2 cellular contexts compared by ENCODE assay signal in genomic region chr2:71208756-71209155, GRCh38.
TF ChIP-seq lines count a peak whose summit lies in the region.

No MANE protein-coding gene starts in this region.

TF ChIP-seq in liver, 16 proteins besides CTCF, POLR2A, EP300 and RAD21:
- TF ChIP-seq ATF3 (IDR thresholded peaks at IDR 0.05) (no peak), JUND (IDR thresholded peaks at IDR 0.05) (peak in 1 of 2 donors; percentile 49), TAF1 (conservative IDR thresholded peaks at IDR 0.05) (no peak), GABPA (IDR thresholded peaks at IDR 0.05 in 1 of 2, conservative IDR thresholded peaks at IDR 0.05 in 1 of 2) (no peak), REST (IDR thresholded peaks at IDR 0.05) (peak; percentile 49), FOXA2 (IDR thresholded peaks at IDR 0.05) (no peak), SP1 (IDR thresholded peaks at IDR 0.05) (peak; percentile 9), MAX (IDR thresholded peaks at IDR 0.05) (no peak), HNF4G (IDR thresholded peaks at IDR 0.05) (no peak), EGR1 (IDR thresholded peaks at IDR 0.05; ENCODE audit: low read depth in 2 of 2) (no peak), FOXA1 (IDR thresholded peaks at IDR 0.05) (no peak), ZBTB33 (IDR thresholded peaks at IDR 0.05) (no peak), NR2F2 (IDR thresholded peaks at IDR 0.05) (no peak), YY1 (IDR thresholded peaks at IDR 0.05) (peak; percentile 49), HNF4A (conservative IDR thresholded peaks at IDR 0.05) (peak; percentile 71 to 75), RXRA (IDR thresholded peaks at IDR 0.05) (peak in 1 of 2 donors; percentile 42)

TF ChIP-seq in HepG2, 621 proteins besides CTCF, POLR2A, EP300 and RAD21 (continued from another document):
- TF ChIP-seq ZNF3 (CRISPR knock-in tag; IDR thresholded peaks at IDR 0.05) = no peak
- no peak for TF ChIP-seq ZBED4 (CRISPR knock-in tag; IDR thresholded peaks at IDR 0.05; ENCODE audit: borderline replicate concordance)
- no peak for TF ChIP-seq EHMT2 (IDR thresholded peaks at IDR 0.05; ENCODE audit: borderline replicate concordance, low read depth, low read length)
- TF ChIP-seq HMGA1 (CRISPR knock-in tag; conservative IDR thresholded peaks at IDR 0.05) = no peak
- TF ChIP-seq ARID4A (CRISPR knock-in tag; IDR thresholded peaks at IDR 0.05; ENCODE audit: borderline replicate concordance) = no peak
- no peak for TF ChIP-seq PHF20 (CRISPR knock-in tag; IDR thresholded peaks at IDR 0.05)
- TF ChIP-seq NFKB2 (CRISPR knock-in tag; IDR thresholded peaks at IDR 0.05; ENCODE audit: borderline replicate concordance) = no peak
- no peak for TF ChIP-seq ARHGAP35 (CRISPR knock-in tag; IDR thresholded peaks at IDR 0.05; ENCODE audit: borderline replicate concordance)
- TF ChIP-seq CBX2 (IDR thresholded peaks at IDR 0.05; ENCODE audit: low read depth, low read length) = no peak
- no peak for TF ChIP-seq CBX2 (CRISPR knock-in tag; IDR thresholded peaks at IDR 0.05; ENCODE audit: low read depth)
- TF ChIP-seq DMTF1 (CRISPR knock-in tag; IDR thresholded peaks at IDR 0.05) = no peak
- no peak for TF ChIP-seq KDM1A (CRISPR knock-in tag; IDR thresholded peaks at IDR 0.05)
- no peak for TF ChIP-seq ZNF616 (CRISPR knock-in tag; IDR thresholded peaks at IDR 0.05; ENCODE audit: low read depth)
- no peak for TF ChIP-seq MAFK (conservative IDR thresholded peaks at IDR 0.05 in 1 of 2, IDR thresholded peaks at IDR 0.05 in 1 of 2; ENCODE audit: low read length in 2 of 2)
- TF ChIP-seq ZNF407 (CRISPR knock-in tag; IDR thresholded peaks at IDR 0.05; ENCODE audit: not compliant biosample characterization) = no peak
- no peak for TF ChIP-seq ZSCAN20 (CRISPR knock-in tag; IDR thresholded peaks at IDR 0.05; ENCODE audit: borderline replicate concordance)
- TF ChIP-seq ELF1 (CRISPR knock-in tag; IDR thresholded peaks at IDR 0.05) = no peak
